19 cellular contexts compared by ENCODE assay signal in the genomic region with DNA sequence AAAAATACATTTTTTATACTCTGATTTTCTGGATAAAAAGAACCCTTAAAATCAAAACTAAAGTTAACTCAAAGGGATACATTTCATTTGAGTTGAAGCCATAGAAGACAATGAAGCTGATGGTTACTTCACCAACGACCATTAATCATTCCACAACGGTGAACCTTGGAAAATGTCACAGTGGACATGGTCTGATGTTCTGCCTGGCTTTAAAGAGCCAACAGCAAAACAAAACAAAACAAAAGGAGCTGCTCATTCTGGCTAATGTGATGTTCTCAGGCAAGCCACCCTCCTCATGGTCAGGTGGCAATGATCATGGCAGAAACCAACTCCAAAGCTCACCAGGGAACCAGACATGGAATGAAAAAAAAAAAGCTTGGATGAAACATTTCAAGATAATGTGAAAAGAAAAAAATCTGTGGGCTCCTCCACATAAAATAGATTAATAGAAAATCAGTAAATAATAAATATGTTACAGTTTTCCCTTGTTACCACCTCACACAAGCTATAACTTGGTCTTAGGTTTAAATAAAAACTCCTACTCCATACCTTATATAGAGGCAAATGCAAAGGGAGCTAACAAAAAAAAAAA.
"Had no signal": no experiment of that assay in that cellular context is flagged by ENCODE, and none has a peak within 500 bp of the region (broad histone marks: within the 10 kb centered on the region; RNA-seq: fewer than 3 reads in every experiment).

No MANE protein-coding gene starts in this region.

- ATAC-seq: effector memory CD8-positive, alpha-beta T cell; gastrocnemius medialis; heart right ventricle; lower lobe of right lung; natural killer cell treated with Interleukin-12 subunit alpha and Interleukin-12 subunit beta and Interleukin-15 and Interleukin-18, amount 100 ng/mL, for 72 hours; right cardiac atrium; stimulated activated memory B cell treated with anti-CD40 and anti-IgM and Interleukin-4, amounts not matched to agents 10 μg/mL and 1 μg/mL and 100 μg/mL, for 72 hours had no signal

- H3K9ac ChIP-seq: neural progenitor cell had no signal

- H3K9me3 ChIP-seq: esophagus muscularis mucosa, gastrocnemius medialis, heart right ventricle, left ventricle myocardium inferior, lower lobe of right lung, ovary, testis, tibial nerve had no signal

- H3K36me3 ChIP-seq: esophagus muscularis mucosa, gastrocnemius medialis, heart right ventricle, left ventricle myocardium inferior, lower lobe of right lung, neural progenitor cell, ovary, tibial nerve had no signal

- H3K4me3 ChIP-seq: esophagus muscularis mucosa, gastrocnemius medialis, heart right ventricle, left ventricle myocardium inferior, lower lobe of right lung, neural progenitor cell, ovary, testis, tibial nerve had no signal

- DNase-seq: effector memory CD8-positive, alpha-beta T cell; gastrocnemius medialis; heart right ventricle; hypothalamus; islet precursor cell; left ventricle myocardium inferior; lower lobe of right lung; midbrain; nucleus accumbens; ovary; right cardiac atrium; stimulated activated CD4-positive, alpha-beta T cell treated with anti-CD3 and anti-CD28 coated beads, Interleukin-4, amount 100 ng/mL, for 1 hour; testis had no signal

- H3K27me3 ChIP-seq: esophagus muscularis mucosa, gastrocnemius medialis, heart right ventricle, ovary, testis, tibial nerve had no signal

- H3K27ac ChIP-seq: epithelial cell of prostate, esophagus muscularis mucosa, gastrocnemius medialis, heart right ventricle, left ventricle myocardium inferior, lower lobe of right lung, neural progenitor cell, ovary, testis, tibial nerve had no signal

- H2AFZ ChIP-seq: neural progenitor cell had no signal

- H3K4me2 ChIP-seq: neural progenitor cell had no signal

- H3K4me1 ChIP-seq: gastrocnemius medialis, neural progenitor cell had no signal
